ENCODE assay signal across 8 cellular contexts in the genomic region with DNA sequence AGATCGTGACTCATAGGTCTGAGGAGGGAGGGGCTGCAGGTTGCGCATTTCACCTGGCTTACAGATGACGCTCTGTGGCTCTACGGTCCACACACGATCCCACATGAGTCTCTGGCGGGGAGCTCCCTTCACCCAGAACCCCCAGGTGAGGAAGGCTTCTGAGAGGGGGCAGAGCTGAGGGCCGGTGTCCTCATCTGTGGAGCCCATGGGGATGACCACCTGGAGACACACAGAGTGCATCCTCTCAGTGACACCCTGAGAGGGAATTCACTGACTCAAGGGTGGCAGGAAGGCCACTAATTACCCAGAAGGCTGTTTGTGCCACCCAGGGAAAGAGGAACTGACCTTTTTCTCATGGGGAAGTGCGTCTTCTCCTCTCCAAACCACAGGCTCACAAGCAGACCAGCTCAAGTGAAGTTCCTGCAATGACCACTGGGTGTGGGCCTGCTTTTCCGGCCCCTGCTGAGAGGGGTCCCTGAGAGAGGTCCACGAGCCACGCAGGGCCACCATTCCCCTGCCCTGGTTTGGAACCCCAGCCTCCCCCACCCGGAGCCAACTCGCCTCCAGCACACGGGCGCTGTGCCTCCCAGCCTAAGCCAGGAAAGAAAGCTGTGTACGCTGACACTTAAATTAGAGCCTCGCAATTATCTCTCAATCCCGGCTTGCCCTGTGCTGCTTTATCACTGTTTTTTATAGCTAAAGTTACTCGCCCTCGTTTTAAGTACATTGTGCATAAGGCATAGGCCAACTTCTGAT.
DNase-seq lines count a peak whose midpoint lies in the region; ATAC-seq, FAIRE-seq and TF ChIP-seq lines count a peak whose summit lies in the region.

No MANE protein-coding gene starts in this region.

- H3K27ac Mint-ChIP-seq in chondrocyte (ENCODE audit: unreplicated experiment) (no peak overlapping the region), nephron (no peak overlapping the region)

- H3K4me1 Mint-ChIP-seq in chondrocyte (ENCODE audit: low read depth) (peaks cover 20% of the 10 kb centered on the region), nephron (peaks cover 62% of the 10 kb centered on the region)

- peak; percentile 97 for FAIRE-seq in GM12891 (lab: Jason Lieb, UNC)

- H3K4me3 Mint-ChIP-seq in chondrocyte (ENCODE audit: unreplicated experiment): no peak overlapping the region
- H3K4me3 Mint-ChIP-seq in nephron: no peak overlapping the region

- DNase-seq in GM12891 (ENCODE audit: insufficient read length, low spot score) (peak; percentile 63), HT1080 (ENCODE audit: low read depth) (peak; percentile 31), chondrocyte (ENCODE audit: low spot score) (no peak), COLO668 (lab: John Stamatoyannopoulos, UW; ENCODE audit: unreplicated experiment) (no peak)
- DNase-seq in activated CD4-positive, alpha-beta T cell treated with anti-CD3 and anti-CD28 coated beads for 48 hours: no peak
- DNase-seq in activated CD4-positive, CD25-positive, alpha-beta regulatory T cell (lab: John Stamatoyannopoulos, UW): no peak

- peak; percentile 97 for ATAC-seq in GM21576 (IDR thresholded peaks at IDR 0.05; ENCODE audit: unreplicated experiment)

- H3K36me3 Mint-ChIP-seq in chondrocyte (ENCODE audit: low read depth): no peaks in the 10 kb centered on the region
- H3K36me3 Mint-ChIP-seq in nephron (ENCODE audit: low read depth): no peaks in the 10 kb centered on the region

- peak; percentile 42 for TF ChIP-seq CTCF in chondrocyte (IDR thresholded peaks at IDR 0.05)
- peak; percentile 43 to 53 (median 44) for TF ChIP-seq CTCF in nephron (IDR thresholded peaks at IDR 0.05; ENCODE audit: unreplicated experiment in 3 of 3)

- no peak; the same call in 1 of the 2 replicates for TF ChIP-seq POLR2A in GM12891 (IDR thresholded peaks at IDR 0.05; ENCODE audit: low read depth, low read length)

- H3K9me3 Mint-ChIP-seq in chondrocyte (ENCODE audit: low read depth) (no peaks in the 10 kb centered on the region), nephron (no peaks in the 10 kb centered on the region)

- H3K27me3 Mint-ChIP-seq in chondrocyte (ENCODE audit: low read depth) (no peaks in the 10 kb centered on the region), nephron (ENCODE audit: low read depth) (no peaks in the 10 kb centered on the region)

TF ChIP-seq in GM12891, 5 proteins besides CTCF, POLR2A, EP300 and RAD21:
- TF ChIP-seq POU2F2 (IDR thresholded peaks at IDR 0.05; ENCODE audit: low read depth, low read length): peak; percentile 82
- TF ChIP-seq POLR2AphosphoS5 (IDR thresholded peaks at IDR 0.05; ENCODE audit: low read depth, low read length): peak; percentile 64
- TF ChIP-seq SPI1 (IDR thresholded peaks at IDR 0.05; ENCODE audit: low read depth, low read length): peak; percentile 100
- no peak for TF ChIP-seq PAX5 (IDR thresholded peaks at IDR 0.05; ENCODE audit: insufficient read depth, low read length, severe bottlenecking)
- TF ChIP-seq TAF1 (IDR thresholded peaks at IDR 0.05; ENCODE audit: low read depth, low read length): 0 out of 2 replicates have a peak, but pooled peaks have one; percentile 9
TF ChIP-seq in GM12891: peak in this region for 4.

Comparison
In these comparisons a context has a peak if more than half of its experiments do, and no peak if none do; other contexts are left out.
1. DNase-seq: peak in GM12891 (single experiment) and HT1080 (single experiment); none in chondrocyte (single experiment), activated CD4-positive, alpha-beta T cell treated with anti-CD3 and anti-CD28 coated beads for 48 hours (single experiment), activated CD4-positive, CD25-positive, alpha-beta regulatory T cell (0 of 4) and COLO668 (single experiment).